ENCODE assay signal across 22 cellular contexts in genomic region chr20:45968081-45968671, GRCh38. TPM values are rescaled to one million over a fixed set of nuclear protein-coding genes. Genes with fewer than 3 reads are reported as not detected.
DNase-seq lines count a peak whose midpoint lies in the region; ATAC-seq, FAIRE-seq and TF ChIP-seq lines count a peak whose summit lies in the region.
"Had no signal": no experiment of that assay in that cellular context is flagged by ENCODE, and none has a peak within 500 bp of the region (broad histone marks: within the 10 kb centered on the region; RNA-seq: fewer than 3 reads in every experiment).

No MANE protein-coding gene starts in this region.

- H3K4me1 ChIP-seq in A549 (peaks cover 17% of the 10 kb centered on the region), neuronal stem cell (ENCODE audit: control insufficient read depth in 2 of 2, insufficient read depth in 1 of 2, low read depth in 1 of 2, low read length in 2 of 2) (peaks cover 7 to 9% of the 10 kb centered on the region in 2 donors)

- H3K27ac ChIP-seq in A549: no peak overlapping the region
- no peak overlapping the region for H3K27ac ChIP-seq in neuronal stem cell (replicated peaks; ENCODE audit: low read length)

- no peaks in the 10 kb centered on the region for H3K9me3 Mint-ChIP-seq in chondrocyte (ENCODE audit: low read depth)
- H3K9me3 Mint-ChIP-seq: IgD-negative memory B cell; natural killer cell treated with Interleukin-12 subunit alpha and Interleukin-12 subunit beta and Interleukin-15 and Interleukin-18, amount 100 ng/mL, for 72 hours had no signal

- no peak for FAIRE-seq in A549 (lab: Jason Lieb, UNC)
- FAIRE-seq: GM19239 had no signal

- H3K9ac ChIP-seq in neuronal stem cell (ENCODE audit: low read depth, low read length, poor library complexity): no peak overlapping the region

- no peak overlapping the region for H4K91ac ChIP-seq in neuronal stem cell (ENCODE audit: low read depth, low read length, poor library complexity)

- H2BK120ac ChIP-seq in neuronal stem cell (ENCODE audit: low read depth, low read length): no peak overlapping the region

- TF ChIP-seq RAD21 in A549 (conservative IDR thresholded peaks at IDR 0.05 in 1 of 2, IDR thresholded peaks at IDR 0.05 in 1 of 2): no peak

- no peak overlapping the region for H2BK15ac ChIP-seq in neuronal stem cell (ENCODE audit: low read length)

- CTCF ChIA-PET in A549 (lab: Yijun Ruan, JAX): interaction anchor here (0.9 to 16.6 kb wide), 13 partner anchors 9 to 381 kb away, joined by 3 to 358 read pairs (median 6); partner anchors contain the start of gene PCIF1

- H3K18ac ChIP-seq in neuronal stem cell (ENCODE audit: low read length): no peak overlapping the region

- no peaks in the 10 kb centered on the region for H3K9me3 ChIP-seq in A549
- no peaks in the 10 kb centered on the region for H3K9me3 ChIP-seq in neuronal stem cell (replicated peaks in 1 of 2; ENCODE audit: control insufficient read depth in 2 of 2, insufficient read depth in 1 of 2, low read depth in 1 of 2, low read length in 2 of 2)

- H3K4me3 ChIP-seq in A549 (no peak overlapping the region), neuronal stem cell (ENCODE audit: low read length in 2 of 2) (no peak overlapping the region)

- H3K4me2 ChIP-seq in A549: no peak overlapping the region
- no peak overlapping the region for H3K4me2 ChIP-seq in neuronal stem cell (ENCODE audit: insufficient read depth, low read length, poor library complexity, severe bottlenecking)

- H2AFZ ChIP-seq in neuronal stem cell (ENCODE audit: low read length): no peak overlapping the region

- H3K27me3 Mint-ChIP-seq in chondrocyte (ENCODE audit: low read depth): no peaks in the 10 kb centered on the region
- H3K27me3 Mint-ChIP-seq: activated B cell treated with CpG ODN at 0.5 μM for 24 hours; IgD-negative memory B cell; natural killer cell treated with Interleukin-12 subunit alpha and Interleukin-12 subunit beta and Interleukin-15 and Interleukin-18, amount 100 ng/mL, for 72 hours had no signal

- H3K36me3 Mint-ChIP-seq in chondrocyte (ENCODE audit: low read depth): peaks cover 15% of the 10 kb centered on the region

- peaks cover 9% of the 10 kb centered on the region for H3K79me1 ChIP-seq in neuronal stem cell (ENCODE audit: low read depth, low read length)

- no peak overlapping the region for H3K27ac Mint-ChIP-seq in chondrocyte (ENCODE audit: unreplicated experiment)
- H3K27ac Mint-ChIP-seq: activated B cell treated with CpG ODN at 0.5 μM for 24 hours; natural killer cell treated with Interleukin-12 subunit alpha and Interleukin-12 subunit beta and Interleukin-15 and Interleukin-18, amount 100 ng/mL, for 72 hours had no signal

- ATAC-seq in A549: no peak
- ATAC-seq in GM21786 (IDR thresholded peaks at IDR 0.05; ENCODE audit: unreplicated experiment): no peak
- ATAC-seq: HCT116; natural killer cell treated with Interleukin-12 subunit alpha and Interleukin-12 subunit beta and Interleukin-15 and Interleukin-18, amount 100 ng/mL, for 72 hours had no signal

- no peak for TF ChIP-seq POLR2A in A549 (IDR thresholded peaks at IDR 0.05; ENCODE audit: low read length)

- no peak for DNase-seq in A549 (ENCODE audit: low read depth in 1 of 2, low spot score in 1 of 2)
- peak; percentile 34 for DNase-seq in ELR (ENCODE audit: low read depth)
- DNase-seq in chondrocyte (ENCODE audit: low spot score): peak; percentile 83
- no peak for DNase-seq in neuronal stem cell (ENCODE audit: low spot score)
- no peak for DNase-seq in activated CD4-positive, alpha-beta T cell treated with anti-CD3 and anti-CD28 coated beads for 1 hour
- DNase-seq in NCI-H187 (lab: John Stamatoyannopoulos, UW): no peak
- no peak for DNase-seq in RKO (ENCODE audit: low spot score)
- DNase-seq: activated B cell treated with CpG ODN at 0.5 μM for 24 hours; activated effector memory CD4-positive, alpha-beta T cell treated with Interleukin-2 at 50 U/mL for 16 hours; central memory CD4-positive, alpha-beta T cell; COR-L47; effector memory CD4-positive, alpha-beta T cell; NCI-H2029 treated with DMSO at 0.1 percent for 48 hours; NCI-H446 treated with DMSO at 0.1 percent for 48 hours; SIG-M5; T-helper 2 cell; trophoblast cell had no signal

- no peak for TF ChIP-seq EP300 in A549 (IDR thresholded peaks at IDR 0.05)

- H2BK12ac ChIP-seq in neuronal stem cell (ENCODE audit: low read length): peak overlapping the region; percentile 41

- no peak overlapping the region for H2BK5ac ChIP-seq in neuronal stem cell (ENCODE audit: low read length)

- H3K4me1 Mint-ChIP-seq in chondrocyte (ENCODE audit: low read depth): peaks cover 26% of the 10 kb centered on the region

- H3K36me3 ChIP-seq in neuronal stem cell (replicated peaks in 1 of 2; ENCODE audit: control insufficient read depth in 2 of 2, insufficient read depth in 2 of 2, low read length in 2 of 2): peaks cover 39 to 57% of the 10 kb centered on the region in 2 donors

- no peaks in the 10 kb centered on the region for H3K27me3 ChIP-seq in neuronal stem cell (ENCODE audit: control insufficient read depth in 3 of 3, insufficient read depth in 3 of 3, low read depth in 1 of 3, low read length in 3 of 3)

- TF ChIP-seq CTCF in A549 (IDR thresholded peaks at IDR 0.05) (no peak), chondrocyte (IDR thresholded peaks at IDR 0.05) (no peak)

- POLR2A ChIA-PET in A549 (lab: Yijun Ruan, JAX): interaction anchor here (1.0 to 4.8 kb wide), 2 partner anchors 34 to 120 kb away, joined by 3 to 29 read pairs; partner anchors contain the start of gene PCIF1

- H3K14ac ChIP-seq in neuronal stem cell (ENCODE audit: low read length): no peak overlapping the region

- H4K8ac ChIP-seq in neuronal stem cell (ENCODE audit: low read depth, low read length): no peak overlapping the region

- H3K4me3 Mint-ChIP-seq in chondrocyte (ENCODE audit: unreplicated experiment): no peak overlapping the region
- H3K4me3 Mint-ChIP-seq: activated B cell treated with CpG ODN at 0.5 μM for 24 hours; natural killer cell treated with Interleukin-12 subunit alpha and Interleukin-12 subunit beta and Interleukin-15 and Interleukin-18, amount 100 ng/mL, for 72 hours had no signal

- H2AK5ac ChIP-seq in neuronal stem cell (ENCODE audit: low read depth, low read length): no peak overlapping the region

- no peak overlapping the region for H3K4ac ChIP-seq in neuronal stem cell (ENCODE audit: low read length)

- no peak overlapping the region for H3K23ac ChIP-seq in neuronal stem cell (ENCODE audit: low read depth, low read length, poor library complexity)

- WGBS in A549 (ENCODE audit: missing lambda C conversion rate): 86% methylated on average over 9 of the region's 10 CpGs
- WGBS in neuronal stem cell (ENCODE audit: extremely low coverage in 2 of 2, insufficient read length in 2 of 2, insufficient replicate concordance in 1 of 2), 2 donors: no CpG with 5 or more reads among the region's 10 CpGs

TF ChIP-seq in A549, 52 proteins besides CTCF, POLR2A, EP300 and RAD21:
- TF ChIP-seq BCL3 (IDR thresholded peaks at IDR 0.05): no peak
- peak; percentile 93 for TF ChIP-seq MAFK (IDR thresholded peaks at IDR 0.05; ENCODE audit: partially characterized antibody)

RNA-seq across cellular contexts. Expression of gene ZNF335, which starts 3.8 kb away (rescaled TPM):
- 7.3 and 8.4 TPM in 2 replicates for polyA plus RNA-seq in A549 (2011; rRNA removed)
- polyA plus RNA-seq in A549 (2012; cell fraction: cytosol; rRNA removed): 15.0 and 17.8 TPM in 2 replicates
- 58.4 and 78.4 TPM in 2 replicates for polyA plus RNA-seq in A549 (2012; cell fraction: nucleus; rRNA removed)
- 9.1 to 10.3 TPM (median 9.3 TPM) in 3 replicates for polyA plus RNA-seq in A549 (2017; fragmentation: RNase III; extraction: RNeasy Plus Mini Kit Qiagen cat#74134 plus additional on column Dnase treatment)
- 22.3 and 31.1 TPM in 2 replicates for polyA minus RNA-seq in A549 (2011; rRNA and poly(A)+ RNA removed)
- total RNA-seq in chondrocyte: 14.2 to 18.3 TPM (median 14.6 TPM) in 3 replicates
- 7.3 TPM for polyA plus RNA-seq in neuronal stem cell (2013, experiment 1 of 2)
- 7.1 TPM for polyA plus RNA-seq in neuronal stem cell (2013, experiment 2 of 2)

RNA-seq across cellular contexts. Expression of gene PCIF1, which starts 33.7 kb away (rescaled TPM):
- polyA plus RNA-seq in A549 (2011; rRNA removed) (19.7 and 24.3 TPM in 2 replicates), A549 (2017; fragmentation: RNase III; extraction: RNeasy Plus Mini Kit Qiagen cat#74134 plus additional on column Dnase treatment) (18.7 to 21.6 TPM (median 21.4 TPM) in 3 replicates)
- polyA plus RNA-seq in A549 (2012; cell fraction: cytosol; rRNA removed): 35.9 and 44.3 TPM in 2 replicates
- polyA plus RNA-seq in A549 (2012; cell fraction: nucleus; rRNA removed): 42.9 and 44.2 TPM in 2 replicates
- polyA minus RNA-seq in A549 (2011; rRNA and poly(A)+ RNA removed): 33.1 and 40.2 TPM in 2 replicates
- total RNA-seq in chondrocyte: 23.5 to 25.7 TPM (median 24.9 TPM) in 3 replicates
- 39.1 TPM for polyA plus RNA-seq in neuronal stem cell (2013, experiment 1 of 2)
- 39.1 TPM for polyA plus RNA-seq in neuronal stem cell (2013, experiment 2 of 2)

RNA-seq across cellular contexts. Expression of gene MMP9, which starts 40.5 kb away (rescaled TPM):
- 0.09 and 0.12 TPM in 2 replicates for polyA plus RNA-seq in A549 (2011; rRNA removed)
- polyA plus RNA-seq in A549 (2012; cell fraction: cytosol; rRNA removed): 0.14 and 0.16 TPM in 2 replicates
- polyA plus RNA-seq in A549 (2012; cell fraction: nucleus; rRNA removed): 0.43 and 0.44 TPM in 2 replicates
- polyA plus RNA-seq in A549 (2017; fragmentation: RNase III; extraction: RNeasy Plus Mini Kit Qiagen cat#74134 plus additional on column Dnase treatment): 0.06 to 0.34 TPM (median 0.24 TPM) in 3 replicates
- polyA minus RNA-seq in A549 (2011; rRNA and poly(A)+ RNA removed): 0.21 TPM in 1 of 2 replicates, not detected in the other
- 2.1 to 2.2 TPM in 2 of 3 replicates, not detected in the other for total RNA-seq in chondrocyte
- 0.18 TPM for polyA plus RNA-seq in neuronal stem cell (2013, experiment 1 of 2)
- polyA plus RNA-seq in neuronal stem cell (2013, experiment 2 of 2): 0.18 TPM
- polyA plus RNA-seq: IgD-negative memory B cell had no signal

RNA-seq across cellular contexts. Expression of gene PLTP, which starts 56.2 kb away (rescaled TPM):
- 2.7 and 4.5 TPM in 2 replicates for polyA plus RNA-seq in A549 (2011; rRNA removed)
- polyA plus RNA-seq in A549 (2012; cell fraction: cytosol; rRNA removed): 2.9 and 3.6 TPM in 2 replicates
- 2.3 and 3.2 TPM in 2 replicates for polyA plus RNA-seq in A549 (2012; cell fraction: nucleus; rRNA removed)
- 0.97 to 1.6 TPM (median 1.5 TPM) in 3 replicates for polyA plus RNA-seq in A549 (2017; fragmentation: RNase III; extraction: RNeasy Plus Mini Kit Qiagen cat#74134 plus additional on column Dnase treatment)
- polyA minus RNA-seq in A549 (2011; rRNA and poly(A)+ RNA removed): 3.8 and 4.1 TPM in 2 replicates
- total RNA-seq in chondrocyte: 48.1 to 53.1 TPM (median 48.5 TPM) in 3 replicates
- 35.9 TPM for polyA plus RNA-seq in neuronal stem cell (2013, experiment 1 of 2)
- 35.5 TPM for polyA plus RNA-seq in neuronal stem cell (2013, experiment 2 of 2)

Comparison
In these comparisons a context has a peak if more than half of its experiments do, and no peak if none do; other contexts are left out.
1. DNase-seq: peak in ELR (single experiment) and chondrocyte (single experiment); none in A549 (0 of 2), neuronal stem cell (single experiment), activated CD4-positive, alpha-beta T cell treated with anti-CD3 and anti-CD28 coated beads for 1 hour (single experiment), NCI-H187 (0 of 2) and RKO (single experiment).